Comparison of ENCODE assay signal across 23 cellular contexts in genomic region chr2:70711191-70711590, GRCh38. TPM values are rescaled to one million over a fixed set of nuclear protein-coding genes. Genes with fewer than 3 reads are reported as not detected.
"Had no signal": no experiment of that assay in that cellular context is flagged by ENCODE, and none has a peak within 500 bp of the region (broad histone marks: within the 10 kb centered on the region; RNA-seq: fewer than 3 reads in every experiment).

No MANE protein-coding gene starts in this region.

- H3K36me3 Mint-ChIP-seq: type B pancreatic cell had no signal

- H3K4me1 ChIP-seq: left lung, prostate gland, right atrium auricular region, spleen, testis, tibial artery had no signal

- H3K9me3 ChIP-seq: left lung, prostate gland, right atrium auricular region, spleen, testis, tibial artery had no signal

- H3K9me3 Mint-ChIP-seq: effector memory CD8-positive, alpha-beta T cell; naive thymus-derived CD8-positive, alpha-beta T cell; nephron progenitor cell; stimulated activated memory B cell treated with anti-CD40 and anti-IgM and Interleukin-4, amounts not matched to agents 10 μg/mL and 1 μg/mL and 100 μg/mL, for 72 hours; type B pancreatic cell had no signal

- DNase-seq: cortex of kidney; effector memory CD8-positive, alpha-beta T cell; left cardiac atrium; left lung; mesenchymal stem cell; naive thymus-derived CD8-positive, alpha-beta T cell; nephron progenitor cell; nucleus accumbens; spleen; stimulated activated CD4-positive, alpha-beta T cell treated with anti-CD3 and anti-CD28 coated beads, Interleukin-4, amount 100 ng/mL, for 4 hours; stimulated activated naive CD8-positive, alpha-beta T cell treated with anti-CD3 and anti-CD28 coated beads, Interleukin-15, Interleukin-2, amounts not matched to agents 100 U/mL and 50 U/mL, for 24 hours; substantia nigra; testis; tibial artery had no signal

- ATAC-seq: effector memory CD8-positive, alpha-beta T cell; left cardiac atrium; naive thymus-derived CD8-positive, alpha-beta T cell; stimulated activated memory B cell treated with anti-CD40 and anti-IgM and Interleukin-4, amounts not matched to agents 10 μg/mL and 1 μg/mL and 100 μg/mL, for 72 hours; stimulated activated naive CD8-positive, alpha-beta T cell treated with anti-CD3 and anti-CD28 coated beads, Interleukin-15, Interleukin-2, amounts not matched to agents 100 U/mL and 50 U/mL, for 24 hours had no signal

- H3K27ac ChIP-seq: left lung, prostate gland, right atrium auricular region, skin epidermis, spleen, testis, tibial artery had no signal

- H3K4me3 Mint-ChIP-seq: effector memory CD8-positive, alpha-beta T cell; naive thymus-derived CD8-positive, alpha-beta T cell; nephron progenitor cell; stimulated activated memory B cell treated with anti-CD40 and anti-IgM and Interleukin-4, amounts not matched to agents 10 μg/mL and 1 μg/mL and 100 μg/mL, for 72 hours; type B pancreatic cell had no signal

- FAIRE-seq: frontal cortex had no signal

- H3K27ac Mint-ChIP-seq: effector memory CD8-positive, alpha-beta T cell; nephron progenitor cell; type B pancreatic cell had no signal

- H3K27me3 Mint-ChIP-seq: naive thymus-derived CD8-positive, alpha-beta T cell; stimulated activated memory B cell treated with anti-CD40 and anti-IgM and Interleukin-4, amounts not matched to agents 10 μg/mL and 1 μg/mL and 100 μg/mL, for 72 hours had no signal

- H3K27me3 ChIP-seq: left lung, right atrium auricular region, spleen, testis, tibial artery had no signal

RNA-seq across cellular contexts. Expression of gene ADD2, which starts 56.8 kb away (rescaled TPM):
- total RNA-seq: fibroblast of villous mesenchyme, myocyte, osteocyte had no signal
